Comparison of ENCODE assay signal across 16 cellular contexts in genomic region chr18:48192542-48192941, GRCh38.
DNase-seq lines count a peak whose midpoint lies in the region; ATAC-seq and TF ChIP-seq lines count a peak whose summit lies in the region.
"Had no signal": no experiment of that assay in that cellular context is flagged by ENCODE, and none has a peak within 500 bp of the region (broad histone marks: within the 10 kb centered on the region; RNA-seq: fewer than 3 reads in every experiment).

No MANE protein-coding gene starts in this region.

- WGBS in adrenal gland, 4 donors = 93 to 96% (median 95%) methylated on average over 8 of the region's 8 CpGs
- WGBS in right lobe of liver (ENCODE audit: insufficient coverage, low coverage, low lambda C conversion rate, missing lambda C conversion rate) = 28% methylated on average over 5 of the region's 8 CpGs

- no peak for TF ChIP-seq POLR2A in adrenal gland (IDR thresholded peaks at IDR 0.05)
- TF ChIP-seq POLR2A in right lobe of liver (IDR thresholded peaks at IDR 0.05) = no peak

- TF ChIP-seq CTCF in adrenal gland (IDR thresholded peaks at IDR 0.05) (no peak), right lobe of liver (IDR thresholded peaks at IDR 0.05) (no peak), tibial artery (IDR thresholded peaks at IDR 0.05) (no peak)

- H3K27ac ChIP-seq in adrenal gland (peak overlapping the region in 3 of 5 donors; percentile 29 to 72 (median 30)), right lobe of liver (peak overlapping the region in 2 of 3 donors; percentile 17 to 69), tibial artery (no peak overlapping the region)

- H3K9me3 ChIP-seq in adrenal gland (replicated peaks in 1 of 3) (no peaks in the 10 kb centered on the region), right lobe of liver (no peaks in the 10 kb centered on the region), tibial artery (no peaks in the 10 kb centered on the region)
- H3K9me3 ChIP-seq: HAP-1 had no signal

- H3K4me1 ChIP-seq in adrenal gland (replicated peaks in 1 of 2) (peaks cover 25 to 45% of the 10 kb centered on the region in 2 donors), right lobe of liver (peaks cover 0 to 39% (median 16%) of the 10 kb centered on the region in 4 donors), tibial artery (peaks cover 0 to 30% (median 22%) of the 10 kb centered on the region in 4 donors)
- H3K4me1 ChIP-seq: HAP-1 had no signal

- intact Hi-C loops in adrenal gland (cut with DNase I) = no loop called here
- intact Hi-C loops in right lobe of liver (cut with DNase I) = no loop called here
- intact Hi-C loops in tibial artery (cut with DNase I; ENCODE audit: low total_unique reads) = no loop called here

- DNase-seq in adrenal gland (peak in 1 of 7 donors; percentile 19), ecto neural progenitor cell (ENCODE audit: low spot score) (peak; percentile 8), right lobe of liver (peak; percentile 62 to 85 (median 82)), NAMALWA (ENCODE audit: low spot score) (no peak), tibial artery (no peak)
- DNase-seq: C1 segment of cervical spinal cord; Calu3; CD4-positive, alpha-beta memory T cell; COR-L47; DMS53; DMS79 treated with DMSO at 0.1 percent for 48 hours; GF-D8; GOT3; HFFc6 had no signal

- H3K27me3 ChIP-seq in adrenal gland (no peaks in the 10 kb centered on the region), right lobe of liver (no peaks in the 10 kb centered on the region), tibial artery (no peaks in the 10 kb centered on the region)

- H3K4me3 ChIP-seq in adrenal gland = no peak overlapping the region
- H3K4me3 ChIP-seq in right lobe of liver = no peak overlapping the region
- no peak overlapping the region for H3K4me3 ChIP-seq in tibial artery
- H3K4me3 ChIP-seq: HAP-1 had no signal

- no peaks in the 10 kb centered on the region for H3K36me3 ChIP-seq in adrenal gland (replicated peaks in 1 of 2)
- H3K36me3 ChIP-seq in right lobe of liver = no peaks in the 10 kb centered on the region
- H3K36me3 ChIP-seq in tibial artery = no peaks in the 10 kb centered on the region
- H3K36me3 ChIP-seq: HAP-1 had no signal

- peak; percentile 75 to 88 (median 81) for ATAC-seq in right lobe of liver
- no peak for ATAC-seq in GM21737 (IDR thresholded peaks at IDR 0.05; ENCODE audit: unreplicated experiment)

Comparison
In these comparisons a context has a peak if more than half of its experiments do, and no peak if none do; other contexts are left out.
1. DNase-seq: peak in ecto neural progenitor cell (single experiment) and right lobe of liver (3 of 3); none in NAMALWA (single experiment) and tibial artery (0 of 2).
2. H3K27ac ChIP-seq: peak in adrenal gland (3 of 5) and right lobe of liver (2 of 3); none in tibial artery (0 of 2).